In genomic region chr12:103964805-103965204, GRCh38 we compare ENCODE assay signal across 8 cellular contexts. TPM values are rescaled to one million over a fixed set of nuclear protein-coding genes. Genes with fewer than 3 reads are reported as not detected.
DNase-seq lines count a peak whose midpoint lies in the region; ATAC-seq and TF ChIP-seq lines count a peak whose summit lies in the region.

No MANE protein-coding gene starts in this region.

- H3K4me1 Mint-ChIP-seq in H9 = peaks cover 20 to 33% of the 10 kb centered on the region in 2 experiments
- H3K4me1 Mint-ChIP-seq in activated CD4-positive, alpha-beta memory T cell treated with anti-CD3 and anti-CD28 coated beads, Interleukin-2, amount 10 ng/mL, durations not matched to agents 7 days and 5 days = peaks cover 57% of the 10 kb centered on the region

- no peaks in the 10 kb centered on the region for H3K9me2 ChIP-seq in hepatocyte (replicated peaks; ENCODE audit: insufficient read depth)

- H3K4ac ChIP-seq in H9 (ENCODE audit: low read depth, low read length) = peak overlapping the region; percentile 7; the same call in 1 of the 2 replicates

- H3K9me3 ChIP-seq in H9 (ENCODE audit: control insufficient read depth, low read depth, low read length) (no peaks in the 10 kb centered on the region), hepatocyte (ENCODE audit: low read depth) (no peaks in the 10 kb centered on the region), skeletal muscle tissue (ENCODE audit: control insufficient read depth in 3 of 3, low read length in 3 of 3) (no peaks in the 10 kb centered on the region)

- peak overlapping the region; percentile 68; the same call in 1 of the 2 replicates for H3K14ac ChIP-seq in H9 (ENCODE audit: insufficient read depth, low read length)

- no peak overlapping the region for H3T11ph ChIP-seq in H9 (ENCODE audit: low read length)

- H3K27me3 ChIP-seq in H9 (ENCODE audit: insufficient read depth, low read length) (no peaks in the 10 kb centered on the region), hepatocyte (no peaks in the 10 kb centered on the region), skeletal muscle tissue (ENCODE audit: control insufficient read depth in 3 of 3, insufficient read depth in 3 of 3, low read length in 3 of 3) (no peaks in the 10 kb centered on the region)

- H3K36me3 ChIP-seq in hepatocyte (replicated peaks; ENCODE audit: insufficient read depth, low read depth) (no peaks in the 10 kb centered on the region), skeletal muscle tissue (ENCODE audit: control insufficient read depth in 3 of 3, insufficient read depth in 3 of 3, low read length in 3 of 3) (no peaks in the 10 kb centered on the region)

- H3K9me3 Mint-ChIP-seq in H9 = no peaks in the 10 kb centered on the region; a peak in 2 of 5 replicates
- H3K9me3 Mint-ChIP-seq in activated CD4-positive, alpha-beta memory T cell treated with anti-CD3 and anti-CD28 coated beads, Interleukin-2, amount 10 ng/mL, durations not matched to agents 7 days and 5 days = no peaks in the 10 kb centered on the region

- H4K5ac ChIP-seq in H9 (ENCODE audit: insufficient read length, low read depth, low read length) = no peak overlapping the region

- peak overlapping the region; percentile 97 to 98 for H3K4me3 Mint-ChIP-seq in H9
- H3K4me3 Mint-ChIP-seq in activated CD4-positive, alpha-beta memory T cell treated with anti-CD3 and anti-CD28 coated beads, Interleukin-2, amount 10 ng/mL, durations not matched to agents 7 days and 5 days = peak overlapping the region; percentile 97

- H4K20me1 ChIP-seq in H9 (ENCODE audit: control insufficient read depth, insufficient read depth, insufficient read length) (no peaks in the 10 kb centered on the region), hepatocyte (ENCODE audit: insufficient read depth, poor library complexity, severe bottlenecking) (peaks cover 9% of the 10 kb centered on the region)

- TF ChIP-seq CTCF in H9 (conservative IDR thresholded peaks at IDR 0.05) = no peak
- TF ChIP-seq CTCF in hepatocyte (IDR thresholded peaks at IDR 0.05; ENCODE audit: poor library complexity) = no peak
- no peak for TF ChIP-seq CTCF in GM10248 (IDR thresholded peaks at IDR 0.05; ENCODE audit: control extremely low read depth, extremely low read depth, low read depth, missing control alignments)

- H2BK15ac ChIP-seq in H9 (ENCODE audit: low read depth, low read length) = no peak overlapping the region

- H2BK120ac ChIP-seq in H9 (ENCODE audit: low read depth, low read length, poor library complexity, severe bottlenecking) = no peak overlapping the region

- no peak overlapping the region for H2AFZ ChIP-seq in H9 (ENCODE audit: low read length)
- H2AFZ ChIP-seq in hepatocyte = peak overlapping the region; percentile 43

- no CpG with 5 or more reads among the region's 3 CpGs for WGBS in H9 (ENCODE audit: extremely low coverage, insufficient read length, low lambda C conversion rate)
- 37% methylated on average over 3 of the region's 3 CpGs for WGBS in hepatocyte (ENCODE audit: low lambda C conversion rate, missing lambda C conversion rate)

- no peak overlapping the region for H4K8ac ChIP-seq in H9 (replicated peaks; ENCODE audit: insufficient read length, low read depth, low read length)

- H3K27ac Mint-ChIP-seq in H9 = peak overlapping the region; percentile 99 to 100 (median 99)
- peak overlapping the region; percentile 91 for H3K27ac Mint-ChIP-seq in activated CD4-positive, alpha-beta memory T cell treated with anti-CD3 and anti-CD28 coated beads, Interleukin-2, amount 10 ng/mL, durations not matched to agents 7 days and 5 days

- no peak overlapping the region for H3K56ac ChIP-seq in H9 (ENCODE audit: insufficient read length, low read depth, low read length)

- no peak overlapping the region for H4K91ac ChIP-seq in H9 (ENCODE audit: insufficient read length, low read depth, low read length)

- H3K4me3 ChIP-seq in hepatocyte = peak overlapping the region; percentile 50
- H3K4me3 ChIP-seq in skeletal muscle tissue (ENCODE audit: low read length in 3 of 3) = peak overlapping the region; percentile 83 to 99 (median 99)

- H3K27me3 Mint-ChIP-seq in H9 (ENCODE audit: low read depth) = no peaks in the 10 kb centered on the region; the same call in 1 of the 2 replicates
- H3K27me3 Mint-ChIP-seq in activated CD4-positive, alpha-beta memory T cell treated with anti-CD3 and anti-CD28 coated beads, Interleukin-2, amount 10 ng/mL, durations not matched to agents 7 days and 5 days = no peaks in the 10 kb centered on the region

- peak overlapping the region; percentile 93 for H3K9ac ChIP-seq in H9 (ENCODE audit: extremely low read depth, insufficient read length, low read length)
- peak overlapping the region; percentile 97 to 100 (median 100) for H3K9ac ChIP-seq in skeletal muscle tissue (ENCODE audit: low read depth in 1 of 3, low read length in 3 of 3)

- peaks cover 7% of the 10 kb centered on the region for H3K23me2 ChIP-seq in H9 (ENCODE audit: insufficient read length, low read depth, low read length, poor library complexity, severe bottlenecking)

- H3K23ac ChIP-seq in H9 (ENCODE audit: insufficient read length, low read depth, low read length) = no peak overlapping the region

- H2AK5ac ChIP-seq in H9 (ENCODE audit: insufficient read length, low read length) = no peak overlapping the region

- H3K4me1 ChIP-seq in H9 (ENCODE audit: insufficient read depth, low read length) (no peaks in the 10 kb centered on the region), hepatocyte (ENCODE audit: insufficient read depth) (peaks cover 28% of the 10 kb centered on the region), skeletal muscle tissue (ENCODE audit: control insufficient read depth in 3 of 3, insufficient read depth in 3 of 3, low read length in 3 of 3) (peaks cover 11 to 32% (median 30%) of the 10 kb centered on the region in 3 donors)

- H3K4me2 ChIP-seq in H9 (ENCODE audit: insufficient read depth, insufficient read length, low read length) (peak overlapping the region; percentile 94), hepatocyte (peak overlapping the region; percentile 84)

- peaks cover 9 to 33% (median 24%) of the 10 kb centered on the region in 3 experiments; a peak in 6 of 7 replicates for H3K36me3 Mint-ChIP-seq in H9 (ENCODE audit: insufficient read depth in 1 of 3, low read depth in 3 of 3)
- peaks cover 34% of the 10 kb centered on the region for H3K36me3 Mint-ChIP-seq in activated CD4-positive, alpha-beta memory T cell treated with anti-CD3 and anti-CD28 coated beads, Interleukin-2, amount 10 ng/mL, durations not matched to agents 7 days and 5 days (ENCODE audit: low read depth)

- H2BK20ac ChIP-seq in H9 (ENCODE audit: low read depth, low read length, poor library complexity, severe bottlenecking) = no peak overlapping the region

- peaks cover 36% of the 10 kb centered on the region; the same call in 1 of the 2 replicates for H3K79me2 ChIP-seq in H9 (ENCODE audit: insufficient read depth, low read length)
- H3K79me2 ChIP-seq in hepatocyte = peaks cover 60% of the 10 kb centered on the region

- no peak overlapping the region for H3K18ac ChIP-seq in H9 (ENCODE audit: insufficient read length, low read depth, low read length)

- no peak for ATAC-seq in GM18861 (IDR thresholded peaks at IDR 0.05; ENCODE audit: unreplicated experiment)
- ATAC-seq in GM18909 (IDR thresholded peaks at IDR 0.05; ENCODE audit: poor library complexity, unreplicated experiment) = no peak
- no peak for ATAC-seq in GM21825 (IDR thresholded peaks at IDR 0.05; ENCODE audit: unreplicated experiment)

- POLR2A ChIA-PET in activated CD4-positive, alpha-beta memory T cell treated with anti-CD3 and anti-CD28 coated beads, Interleukin-2, amount 10 ng/mL, durations not matched to agents 7 days and 5 days (lab: Charles Lee) = interaction anchor here (1.1 to 6.5 kb wide), 15 partner anchors 9 to 1260 kb away, joined by 3 to 159 read pairs (median 9); partner anchors contain the start of genes EID3, HCFC2, HSP90B1 and NFYB
- POLR2A ChIA-PET in GM10248 (lab: Yijun Ruan, JAX) = no interaction called here

- H2BK5ac ChIP-seq in H9 (ENCODE audit: insufficient read length, low read length) = no peak overlapping the region

- CTCF ChIA-PET in activated CD4-positive, alpha-beta memory T cell treated with anti-CD3 and anti-CD28 coated beads, Interleukin-2, amount 10 ng/mL, durations not matched to agents 7 days and 5 days (lab: Charles Lee) = interaction anchor here (0.8 to 2.8 kb wide), 6 partner anchors 8 to 322 kb away, joined by 3 to 30 read pairs (median 4); a partner anchor contains a TSS
- CTCF ChIA-PET in GM10248 (lab: Yijun Ruan, JAX) = interaction anchor here (1.2 to 3.7 kb wide), 3 partner anchors 9 to 144 kb away, joined by 4 to 12 read pairs (median 5); no protein-coding TSS in a partner anchor

- H3K79me1 ChIP-seq in H9 (ENCODE audit: insufficient read depth, low read depth, low read length, poor library complexity, severe bottlenecking) = peaks cover 4% of the 10 kb centered on the region

- H3K27ac ChIP-seq in H9 (ENCODE audit: insufficient read length, low read depth, low read length) = no peak overlapping the region
- H3K27ac ChIP-seq in hepatocyte = peak overlapping the region; percentile 89
- H3K27ac ChIP-seq in skeletal muscle tissue (ENCODE audit: low read depth, low read length) = peak overlapping the region; percentile 87

- no peak overlapping the region for H2BK12ac ChIP-seq in H9 (ENCODE audit: insufficient read length, low read depth, low read length)

- DNase-seq in H9 (no peak), hepatocyte (ENCODE audit: low spot score) (peak; percentile 19), GM10248 (ENCODE audit: extremely low spot score) (no peak)
- DNase-seq in activated CD4-positive, alpha-beta memory T cell treated with anti-CD3 and anti-CD28 coated beads, Interleukin-2, amount 10 ng/mL, durations not matched to agents 7 days and 5 days = no peak

RNA-seq across cellular contexts. Expression of gene TDG, which starts 0.9 kb away (rescaled TPM):
- 70.3 and 72.4 TPM in 2 replicates for total RNA-seq in H9 (2021)
- 10 to 100 TPM; 33.0 to 34.4 TPM for total RNA-seq in activated CD4-positive, alpha-beta memory T cell treated with anti-CD3 and anti-CD28 coated beads, Interleukin-2, amount 10 ng/mL, durations not matched to agents 7 days and 5 days
- total RNA-seq in hepatocyte = 47.9 and 50.1 TPM in 2 replicates
- polyA plus RNA-seq in hepatocyte = 27.9 and 36.4 TPM in 2 replicates
- total RNA-seq in skeletal muscle tissue = 27.1 TPM

RNA-seq across cellular contexts. Expression of gene HSP90B1, which starts 34.6 kb away (rescaled TPM):
- total RNA-seq in H9 (2021) (737 and 747 TPM in 2 replicates), hepatocyte (1,226 and 1,309 TPM in 2 replicates), skeletal muscle tissue (216 TPM)
- total RNA-seq in activated CD4-positive, alpha-beta memory T cell treated with anti-CD3 and anti-CD28 coated beads, Interleukin-2, amount 10 ng/mL, durations not matched to agents 7 days and 5 days = 100 to 1,000 TPM; 375 to 378 TPM
- polyA plus RNA-seq in hepatocyte = 1,289 and 1,449 TPM in 2 replicates
